In the genomic region with DNA sequence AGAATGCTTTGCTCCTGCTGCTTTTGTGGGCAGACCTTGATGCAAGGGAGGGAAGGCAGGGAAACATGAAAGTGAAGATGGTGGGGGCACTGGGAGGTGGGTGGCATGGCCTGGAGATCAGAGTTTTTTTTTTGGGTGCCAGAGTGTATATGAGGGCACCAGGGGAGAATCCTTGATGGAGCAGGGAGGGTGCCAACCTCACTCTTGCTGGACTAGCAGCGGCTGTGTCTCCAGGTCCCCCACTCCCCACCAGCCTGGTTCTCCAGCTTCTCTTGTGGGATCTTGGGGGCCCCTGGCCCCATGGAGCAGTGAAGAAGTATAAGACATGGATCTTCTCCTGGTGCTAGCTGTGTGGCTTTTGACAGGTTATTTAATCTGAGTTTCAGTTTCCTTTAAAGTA, we compare ENCODE assay signal across 22 cellular contexts. TPM values are rescaled to one million over a fixed set of nuclear protein-coding genes. Genes with fewer than 3 reads are reported as not detected.
DNase-seq lines count a peak whose midpoint lies in the region; TF ChIP-seq lines count a peak whose summit lies in the region.
"Had no signal": no experiment of that assay in that cellular context is flagged by ENCODE, and none has a peak within 500 bp of the region (broad histone marks: within the 10 kb centered on the region; RNA-seq: fewer than 3 reads in every experiment).

No MANE protein-coding gene starts in this region.

- H3K9ac ChIP-seq in mesendoderm (ENCODE audit: low read length), result no peak overlapping the region
- H3K9ac ChIP-seq: BLaER1 treated with 17β-estradiol and CSF1 and Interleukin-3, amounts not matched to agents 10 nM and 100 nM had no signal

- no peak overlapping the region for H4K8ac ChIP-seq in mesendoderm (ENCODE audit: low read depth, low read length)

- H3K36me3 ChIP-seq in breast epithelium (no peaks in the 10 kb centered on the region), ascending aorta (no peaks in the 10 kb centered on the region), vagina (no peaks in the 10 kb centered on the region), mesendoderm (ENCODE audit: control insufficient read depth, insufficient read depth, low read length) (no peaks in the 10 kb centered on the region)
- H3K36me3 ChIP-seq: BLaER1 treated with 17β-estradiol and CSF1 and Interleukin-3, amounts not matched to agents 10 nM and 100 nM; HAP-1 had no signal

- H3K23ac ChIP-seq in mesendoderm (ENCODE audit: low read length), result no peak overlapping the region

- no peak overlapping the region for H3K56ac ChIP-seq in mesendoderm (ENCODE audit: low read length)

- no peaks in the 10 kb centered on the region for H3K79me1 ChIP-seq in mesendoderm (ENCODE audit: low read length)

- H2BK120ac ChIP-seq in mesendoderm (ENCODE audit: low read depth, low read length), result no peak overlapping the region

- H3K4me1 Mint-ChIP-seq in MCF 10A (ENCODE audit: insufficient read depth, unreplicated experiment) (peaks cover 28% of the 10 kb centered on the region), nephron (peaks cover 52% of the 10 kb centered on the region)
- H3K4me1 Mint-ChIP-seq: CD4-positive, alpha-beta memory T cell had no signal

- intact Hi-C loops in breast epithelium (cut with DNase I; ENCODE audit: low total_unique reads), result no loop called here
- intact Hi-C loops in MCF 10A (cut with micrococcal nuclease), result loop anchor here (2.0 kb wide), 1 partner anchor 19 kb away; no protein-coding TSS in a partner anchor
- intact Hi-C loops in ascending aorta (cut with DNase I), result loop anchor here (2.0 to 5.0 kb wide), 2 partner anchors 19 to 190 kb away; no protein-coding TSS in a partner anchor
- intact Hi-C loops in vagina (cut with DNase I), result no loop called here

- H3K4me1 ChIP-seq in breast epithelium, result peaks cover 16 to 32% of the 10 kb centered on the region in 2 donors
- H3K4me1 ChIP-seq in ascending aorta, result peaks cover 43 to 50% of the 10 kb centered on the region in 2 donors
- H3K4me1 ChIP-seq in vagina, result peaks cover 39% of the 10 kb centered on the region
- H3K4me1 ChIP-seq in mesendoderm (ENCODE audit: control insufficient read depth, low read depth, low read length), result no peaks in the 10 kb centered on the region

- H3K9me3 Mint-ChIP-seq in MCF 10A (ENCODE audit: unreplicated experiment), result no peaks in the 10 kb centered on the region
- H3K9me3 Mint-ChIP-seq in nephron, result no peaks in the 10 kb centered on the region
- H3K9me3 Mint-ChIP-seq: CD4-positive, alpha-beta memory T cell; GM23338 had no signal

- H3K18ac ChIP-seq in mesendoderm (ENCODE audit: low read length), result no peak overlapping the region

- H2BK5ac ChIP-seq in mesendoderm (ENCODE audit: low read length), result no peak overlapping the region

- H4K5ac ChIP-seq in mesendoderm (ENCODE audit: low read length), result no peak overlapping the region

- DNase-seq in breast epithelium (ENCODE audit: low spot score in 2 of 2) (no peak), MCF 10A (ENCODE audit: unreplicated experiment) (no peak), ascending aorta (ENCODE audit: low spot score in 2 of 2) (peak in 1 of 2 donors; percentile 59), vagina (ENCODE audit: extremely low spot score in 2 of 2) (no peak), SIG-M5 treated with dmso at 0.1 percent for 504 hours (lab: John Stamatoyannopoulos, UW; ENCODE audit: unreplicated experiment) (no peak), mesendoderm (no peak)
- DNase-seq in activated naive CD4-positive, alpha-beta T cell treated with anti-CD3 and anti-CD28 coated beads, Interleukin-2, amount 50 U/mL, for 16 hours, result no peak
- DNase-seq: CD4-positive, alpha-beta memory T cell; DMS153; NCI-H2029; NCI-H510A treated with DMSO at 0.1 percent for 48 hours; NCI-H774; SHP77 had no signal

- TF ChIP-seq CTCF in breast epithelium (IDR thresholded peaks at IDR 0.05) (no peak), MCF 10A (IDR thresholded peaks at IDR 0.05; ENCODE audit: unreplicated experiment) (no peak), ascending aorta (IDR thresholded peaks at IDR 0.05) (no peak), nephron (IDR thresholded peaks at IDR 0.05; ENCODE audit: unreplicated experiment in 3 of 3) (no peak), vagina (IDR thresholded peaks at IDR 0.05) (no peak)

- no peaks in the 10 kb centered on the region for H3K79me2 ChIP-seq in mesendoderm (ENCODE audit: control insufficient read depth, insufficient read depth, low read length)

- H3K27me3 ChIP-seq in breast epithelium (no peaks in the 10 kb centered on the region), ascending aorta (no peaks in the 10 kb centered on the region), vagina (no peaks in the 10 kb centered on the region), mesendoderm (ENCODE audit: insufficient read depth, low read length, poor library complexity) (no peaks in the 10 kb centered on the region)
- H3K27me3 ChIP-seq: BLaER1 treated with 17β-estradiol and CSF1 and Interleukin-3, amounts not matched to agents 10 nM and 100 nM had no signal

- whole genome bisulfite sequencing in mesendoderm (ENCODE audit: extremely low coverage, insufficient coverage, low lambda C conversion rate), result no CpG with 5 or more reads among the region's 1 CpG

- no peak overlapping the region for H2BK15ac ChIP-seq in mesendoderm (replicated peaks; ENCODE audit: low read depth)

- H3K4me3 Mint-ChIP-seq in MCF 10A (ENCODE audit: unreplicated experiment) (no peak overlapping the region), nephron (no peak overlapping the region)
- H3K4me3 Mint-ChIP-seq: CD4-positive, alpha-beta memory T cell; GM23338 had no signal

- CTCF ChIA-PET in MCF 10A (lab: Yijun Ruan, JAX), result interaction anchor here (0.5 to 38.6 kb wide), 7 partner anchors 11 to 384 kb away, joined by 3 to 981 read pairs (median 5); no protein-coding TSS in a partner anchor

- peaks cover 49% of the 10 kb centered on the region for H3K27me3 Mint-ChIP-seq in MCF 10A (ENCODE audit: insufficient read depth, unreplicated experiment)
- H3K27me3 Mint-ChIP-seq in nephron (ENCODE audit: low read depth), result peaks cover 5% of the 10 kb centered on the region

- no peaks in the 10 kb centered on the region for H3K36me3 Mint-ChIP-seq in MCF 10A (ENCODE audit: insufficient read depth, unreplicated experiment)
- H3K36me3 Mint-ChIP-seq in nephron (ENCODE audit: low read depth), result no peaks in the 10 kb centered on the region
- H3K36me3 Mint-ChIP-seq: CD4-positive, alpha-beta memory T cell had no signal

- no peak overlapping the region for H3K4me2 ChIP-seq in mesendoderm (ENCODE audit: low read length)
- H3K4me2 ChIP-seq: GM23338 had no signal

- no TSS peak for BruUV-seq in MCF 10A (replicated peaks; lab: Mats Ljungman, UMichigan)

- no peak overlapping the region for H3K4ac ChIP-seq in mesendoderm (ENCODE audit: low read depth, low read length)

- POLR2A ChIA-PET in MCF 10A (lab: Yijun Ruan, JAX), result no interaction called here

- H3K27ac Mint-ChIP-seq in MCF 10A (ENCODE audit: low read depth, unreplicated experiment) (no peak overlapping the region), nephron (peak overlapping the region; percentile 34 to 87 (median 85))
- H3K27ac Mint-ChIP-seq: CD4-positive, alpha-beta memory T cell; GM23338 had no signal

- no peak overlapping the region for H3K4me3 ChIP-seq in breast epithelium
- H3K4me3 ChIP-seq in ascending aorta, result no peak overlapping the region
- no peak overlapping the region for H3K4me3 ChIP-seq in vagina
- no peak overlapping the region for H3K4me3 ChIP-seq in mesendoderm (ENCODE audit: low read length)
- H3K4me3 ChIP-seq: BLaER1 treated with 17β-estradiol and CSF1 and Interleukin-3, amounts not matched to agents 10 nM and 100 nM; GM23338; HAP-1; K562 had no signal

- H3K27ac ChIP-seq in breast epithelium (peak overlapping the region; percentile 19 to 89), ascending aorta (peak overlapping the region; percentile 90 to 91), vagina (peak overlapping the region; percentile 95), mesendoderm (ENCODE audit: low read depth, low read length) (no peak overlapping the region)
- H3K27ac ChIP-seq: 22Rv1; BLaER1 treated with 17β-estradiol and CSF1 and Interleukin-3, amounts not matched to agents 10 nM and 100 nM had no signal

- TF ChIP-seq POLR2A in breast epithelium (IDR thresholded peaks at IDR 0.05), result no peak
- TF ChIP-seq POLR2A in vagina (IDR thresholded peaks at IDR 0.05), result no peak

- H3K9me3 ChIP-seq in breast epithelium (no peaks in the 10 kb centered on the region), ascending aorta (no peaks in the 10 kb centered on the region), vagina (no peaks in the 10 kb centered on the region)
- H3K9me3 ChIP-seq: BLaER1 treated with 17β-estradiol and CSF1 and Interleukin-3, amounts not matched to agents 10 nM and 100 nM; HAP-1 had no signal

- H2AK5ac ChIP-seq in mesendoderm (ENCODE audit: low read length), result no peak overlapping the region

RNA-seq across cellular contexts. Expression of gene PRELP, which starts 13.5 kb away (rescaled TPM):
- total RNA-seq in breast epithelium, result 100 to 1,000 TPM in 1 of 3 donors, 10 to 100 TPM in 2; 27.4 to 132 (median 42.0) TPM
- not detected in 2 replicates for total RNA-seq in MCF 10A (2022)
- 142 TPM for total RNA-seq in ascending aorta
- 128 TPM for total RNA-seq in vagina
- 0.04 TPM for polyA plus RNA-seq in mesendoderm (2013, experiment 1 of 2)
- polyA plus RNA-seq in mesendoderm (2013, experiment 2 of 2), result 0.04 TPM
- total RNA-seq: CD4-positive, alpha-beta memory T cell; Daoy; PC-3; RPMI7951 had no signal
- polyA plus RNA-seq: CD4-positive, alpha-beta memory T cell; K562 had no signal

RNA-seq across cellular contexts. Expression of gene OPTC, which starts 31.8 kb away (rescaled TPM):
- total RNA-seq in breast epithelium, result not detected
- not detected in 2 replicates for total RNA-seq in MCF 10A (2022)
- not detected for total RNA-seq in ascending aorta
- total RNA-seq in vagina, result not detected
- 0.42 TPM for polyA plus RNA-seq in mesendoderm (2013, experiment 1 of 2)
- polyA plus RNA-seq in mesendoderm (2013, experiment 2 of 2), result 0.55 TPM
- total RNA-seq: CD4-positive, alpha-beta memory T cell; Daoy; K562; PC-3; RPMI7951 had no signal
- polyA plus RNA-seq: CD4-positive, alpha-beta memory T cell; K562 had no signal

Comparison
In these comparisons a context has a peak if more than half of its experiments do, and no peak if none do; other contexts are left out.
1. RNA of gene PRELP, which starts 13.5 kb away (total RNA-seq): 142 TPM in ascending aorta (single experiment), 128 TPM in vagina (single experiment) and 27.4 to 132 TPM in breast epithelium; not detected in MCF 10A; every median in the first group is over 10 times any median in the second.
2. intact Hi-C loops: an anchor here in MCF 10A (2.0 kb wide) and ascending aorta (2.0 to 5.0 kb wide); none called in breast epithelium and vagina.